In genomic region chr5:69250593-69250992, GRCh38 we compare ENCODE assay signal across 11 cellular contexts.
"Had no signal": no experiment of that assay in that cellular context is flagged by ENCODE, and none has a peak within 500 bp of the region (broad histone marks: within the 10 kb centered on the region; RNA-seq: fewer than 3 reads in every experiment).

No MANE protein-coding gene starts in this region.

- H3K4me3 Mint-ChIP-seq: naive B cell; stimulated activated naive B cell treated with anti-CD40 and anti-IgM and Interleukin-4, amounts not matched to agents 10 μg/mL and 1 μg/mL and 100 μg/mL, for 72 hours had no signal

- H3K4me3 ChIP-seq: gastrocnemius medialis, heart right ventricle, thyroid gland, vagina had no signal

- H3K27ac Mint-ChIP-seq: stimulated activated naive B cell treated with anti-CD40 and anti-IgM and Interleukin-4, amounts not matched to agents 10 μg/mL and 1 μg/mL and 100 μg/mL, for 72 hours had no signal

- ATAC-seq: activated CD4-positive, CD25-positive, alpha-beta regulatory T cell treated with anti-CD3 and anti-CD28 coated beads, Interleukin-2, amount 50 U/mL, for 24 hours; gastrocnemius medialis; heart right ventricle; stimulated activated naive B cell treated with anti-CD40 and anti-IgM and Interleukin-4, amounts not matched to agents 10 μg/mL and 1 μg/mL and 100 μg/mL, for 72 hours had no signal

- H3K27ac ChIP-seq: gastrocnemius medialis, heart right ventricle, parathyroid adenoma, thyroid gland, vagina had no signal

- DNase-seq: activated gamma-delta T cell treated with Interleukin-2 at 50 U/mL for 16 hours; dermis blood vessel endothelial cell; gastrocnemius medialis; heart right ventricle; naive B cell; retina; stimulated activated naive B cell treated with anti-CD40 and anti-IgM and Interleukin-4, amounts not matched to agents 10 μg/mL and 1 μg/mL and 100 μg/mL, for 72 hours; thyroid gland had no signal

- H3K27me3 Mint-ChIP-seq: naive B cell; stimulated activated naive B cell treated with anti-CD40 and anti-IgM and Interleukin-4, amounts not matched to agents 10 μg/mL and 1 μg/mL and 100 μg/mL, for 72 hours had no signal

- H3K9me3 ChIP-seq: gastrocnemius medialis, thyroid gland, vagina had no signal

- H2AFZ ChIP-seq: parathyroid adenoma had no signal

- H3K4me1 ChIP-seq: gastrocnemius medialis, parathyroid adenoma, thyroid gland, vagina had no signal

- H3K27me3 ChIP-seq: gastrocnemius medialis, heart right ventricle, thyroid gland, vagina had no signal

- H3K36me3 ChIP-seq: gastrocnemius medialis had no signal

- H3K9ac ChIP-seq: parathyroid adenoma had no signal
